9 cellular contexts compared by ENCODE assay signal in the genomic region with DNA sequence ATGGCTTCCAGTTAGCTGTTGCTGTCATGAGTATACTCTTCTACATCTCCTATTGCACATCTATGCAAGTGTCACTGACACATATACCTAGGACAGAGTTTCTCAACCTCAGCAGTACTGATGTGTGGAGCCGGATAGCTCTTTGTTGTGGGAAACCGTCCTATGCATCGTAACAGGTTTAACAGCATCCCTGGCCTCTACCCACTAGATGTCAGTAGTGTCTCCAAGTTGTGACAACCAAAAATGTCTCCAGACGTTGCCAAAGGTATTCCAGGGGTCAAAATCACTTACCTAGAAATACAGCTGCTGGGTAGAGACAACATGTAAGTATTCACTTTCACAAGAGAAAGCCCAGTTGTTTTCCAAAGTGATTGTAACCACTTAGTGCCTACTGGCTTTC.
DNase-seq lines count a peak whose midpoint lies in the region; ATAC-seq and TF ChIP-seq lines count a peak whose summit lies in the region.
"Had no signal": no experiment of that assay in that cellular context is flagged by ENCODE, and none has a peak within 500 bp of the region (broad histone marks: within the 10 kb centered on the region; RNA-seq: fewer than 3 reads in every experiment).

No MANE protein-coding gene starts in this region.

- 22 to 88% methylated on average over 3 of the region's 4 CpGs for WGBS in gastroesophageal sphincter (ENCODE audit: low coverage in 1 of 2), 2 donors
- 33% methylated on average over 4 of the region's 4 CpGs for WGBS in tibial nerve, 2 donors

- no peak overlapping the region for H3K27ac ChIP-seq in AG04450 (ENCODE audit: low read depth, low read length)
- no peak overlapping the region for H3K27ac ChIP-seq in gastroesophageal sphincter
- H3K27ac ChIP-seq in tibial nerve, result no peak overlapping the region

- TF ChIP-seq EP300 in gastroesophageal sphincter (IDR thresholded peaks at IDR 0.05), result no peak
- no peak for TF ChIP-seq EP300 in tibial nerve (IDR thresholded peaks at IDR 0.05)

- peak; percentile 42 for ATAC-seq in HG02759 (IDR thresholded peaks at IDR 0.05; ENCODE audit: unreplicated experiment)
- peak; percentile 57 for ATAC-seq in gastroesophageal sphincter
- no peak for ATAC-seq in GM18517 (IDR thresholded peaks at IDR 0.05; ENCODE audit: unreplicated experiment)

- H3K9me3 ChIP-seq in AG04450 (ENCODE audit: control insufficient read depth, insufficient read depth, low read length) (no peaks in the 10 kb centered on the region), gastroesophageal sphincter (no peaks in the 10 kb centered on the region), tibial nerve (no peaks in the 10 kb centered on the region)

- DNase-seq in AG04450 (ENCODE audit: low read depth, low spot score) (no peak), OCI-M1 (lab: John Stamatoyannopoulos, UW) (peak; percentile 52), tibial nerve (ENCODE audit: low spot score in 2 of 2) (peak in 1 of 2 donors; percentile 25), DMS79 treated with DMSO at 0.1 percent for 48 hours (lab: John Stamatoyannopoulos, UW) (no peak)
- DNase-seq in activated CD4-positive, alpha-beta T cell treated with anti-CD3 and anti-CD28 coated beads for 4 hours, result no peak
- DNase-seq: activated naive CD8-positive, alpha-beta T cell treated with anti-CD3 and anti-CD28 coated beads, Interleukin-2, amount 10 ng/mL, durations not matched to agents 7 days and 5 days had no signal

- TF ChIP-seq CTCF in AG04450 (IDR thresholded peaks at IDR 0.05; ENCODE audit: low read depth, low read length), result peak; percentile 52
- peak; percentile 32 to 64 (median 58) for TF ChIP-seq CTCF in gastroesophageal sphincter (IDR thresholded peaks at IDR 0.05)
- peak in 4 of 5 experiments; percentile 11 to 31 (median 31) for TF ChIP-seq CTCF in tibial nerve (IDR thresholded peaks at IDR 0.05)

- POLR2A ChIA-PET in AG04450 (lab: Yijun Ruan, JAX), result no interaction called here

- CTCF ChIA-PET in AG04450 (lab: Charles Lee), result interaction anchor here (0.5 to 1.7 kb wide), 16 partner anchors 10 to 1035 kb away, joined by 3 to 10 read pairs (median 4); no protein-coding TSS in a partner anchor

- H3K4me1 ChIP-seq in gastroesophageal sphincter, result no peaks in the 10 kb centered on the region
- no peaks in the 10 kb centered on the region for H3K4me1 ChIP-seq in tibial nerve

- H3K27me3 ChIP-seq in AG04450 (ENCODE audit: control insufficient read depth, insufficient read depth, low read length) (no peaks in the 10 kb centered on the region), gastroesophageal sphincter (no peaks in the 10 kb centered on the region), tibial nerve (no peaks in the 10 kb centered on the region)

- H3K4me3 ChIP-seq in AG04450 (ENCODE audit: low read depth, low read length) (no peak overlapping the region), gastroesophageal sphincter (no peak overlapping the region), tibial nerve (no peak overlapping the region)

- TF ChIP-seq POLR2A in gastroesophageal sphincter (IDR thresholded peaks at IDR 0.05) (no peak), tibial nerve (IDR thresholded peaks at IDR 0.05) (no peak)

- H3K36me3 ChIP-seq in gastroesophageal sphincter, result no peaks in the 10 kb centered on the region
- no peaks in the 10 kb centered on the region for H3K36me3 ChIP-seq in tibial nerve
